In genomic region chr5:141654298-141654697, GRCh38 we compare ENCODE assay signal across 20 cellular contexts. TPM values are rescaled to one million over a fixed set of nuclear protein-coding genes. Genes with fewer than 3 reads are reported as not detected.
DNase-seq lines count a peak whose midpoint lies in the region; ATAC-seq and TF ChIP-seq lines count a peak whose summit lies in the region.
"Had no signal": no experiment of that assay in that cellular context is flagged by ENCODE, and none has a peak within 500 bp of the region (broad histone marks: within the 10 kb centered on the region; RNA-seq: fewer than 3 reads in every experiment).

No MANE protein-coding gene starts in this region.

- peaks cover 3% of the 10 kb centered on the region for H3K4me1 ChIP-seq in smooth muscle cell (ENCODE audit: low read depth)
- H3K4me1 ChIP-seq: right lobe of liver had no signal

- 39% methylated on average over 2 of the region's 2 CpGs for WGBS in smooth muscle cell (ENCODE audit: low lambda C conversion rate)

- ATAC-seq in HG03460 (IDR thresholded peaks at IDR 0.05; ENCODE audit: unreplicated experiment): no peak
- no peak for ATAC-seq in stimulated activated effector memory CD8-positive, alpha-beta T cell treated with anti-CD3 and anti-CD28 coated beads, Interleukin-12 subunit alpha, Interleukin-12 subunit beta, amount 100 ng/mL, for 72 hours
- no peak for ATAC-seq in GM18511 (IDR thresholded peaks at IDR 0.05; ENCODE audit: unreplicated experiment)
- ATAC-seq: GM12878; Panc1; right lobe of liver; stimulated activated memory B cell treated with anti-CD40 and anti-IgM and Interleukin-4, amounts not matched to agents 10 μg/mL and 1 μg/mL and 100 μg/mL, for 72 hours had no signal

- no peaks in the 10 kb centered on the region for H3K27me3 ChIP-seq in smooth muscle cell (ENCODE audit: low read depth)
- H3K27me3 ChIP-seq: right lobe of liver had no signal

- peaks cover 50% of the 10 kb centered on the region for H3K4me1 Mint-ChIP-seq in stimulated activated effector memory CD8-positive, alpha-beta T cell treated with anti-CD3 and anti-CD28 coated beads, Interleukin-12 subunit alpha, Interleukin-12 subunit beta, amount 100 ng/mL, for 72 hours

- H3K36me3 Mint-ChIP-seq in stimulated activated effector memory CD8-positive, alpha-beta T cell treated with anti-CD3 and anti-CD28 coated beads, Interleukin-12 subunit alpha, Interleukin-12 subunit beta, amount 100 ng/mL, for 72 hours: peaks cover 11% of the 10 kb centered on the region
- H3K36me3 Mint-ChIP-seq: stimulated activated memory B cell treated with anti-CD40 and anti-IgM and Interleukin-4, amounts not matched to agents 10 μg/mL and 1 μg/mL and 100 μg/mL, for 72 hours had no signal

- no peak for TF ChIP-seq CTCF in smooth muscle cell (IDR thresholded peaks at IDR 0.05; ENCODE audit: borderline replicate concordance, insufficient read depth, poor library complexity, severe bottlenecking)

- no peaks in the 10 kb centered on the region for H3K9me3 ChIP-seq in smooth muscle cell (replicated peaks; ENCODE audit: low read depth)
- H3K9me3 ChIP-seq: right lobe of liver had no signal

- DNase-seq in ELR (ENCODE audit: low read depth) (peak; percentile 90), SW 1271 (lab: John Stamatoyannopoulos, UW) (peak; percentile 15 to 33), fibroblast of peridontal ligament (ENCODE audit: extremely low read depth) (peak; percentile 76), smooth muscle cell (lab: John Stamatoyannopoulos, UW; ENCODE audit: unreplicated experiment) (no peak), epidermal melanocyte (ENCODE audit: insufficient read length, low spot score) (no peak)
- no peak for DNase-seq in stimulated activated effector memory CD8-positive, alpha-beta T cell treated with anti-CD3 and anti-CD28 coated beads, Interleukin-12 subunit alpha, Interleukin-12 subunit beta, amount 100 ng/mL, for 72 hours (ENCODE audit: low spot score in 2 of 2)
- DNase-seq: activated effector memory CD4-positive, alpha-beta T cell treated with Interleukin-2 at 50 U/mL for 16 hours; aorta; CD4-positive, alpha-beta memory T cell; DND-41; foreskin melanocyte; NCI-H2029; NCI-H748 treated with DMSO at 0.1 percent for 48 hours; right lobe of liver had no signal

- H3K4me3 ChIP-seq in smooth muscle cell: no peak overlapping the region
- H3K4me3 ChIP-seq: GM12878, right lobe of liver had no signal

- no peaks in the 10 kb centered on the region for H3F3A ChIP-seq in smooth muscle cell (ENCODE audit: low read depth)

- H3K79me2 ChIP-seq in smooth muscle cell (ENCODE audit: low read depth): no peaks in the 10 kb centered on the region

- no peak overlapping the region for H3K27ac Mint-ChIP-seq in stimulated activated effector memory CD8-positive, alpha-beta T cell treated with anti-CD3 and anti-CD28 coated beads, Interleukin-12 subunit alpha, Interleukin-12 subunit beta, amount 100 ng/mL, for 72 hours
- H3K27ac Mint-ChIP-seq: stimulated activated memory B cell treated with anti-CD40 and anti-IgM and Interleukin-4, amounts not matched to agents 10 μg/mL and 1 μg/mL and 100 μg/mL, for 72 hours had no signal

- H3K4me3 Mint-ChIP-seq in stimulated activated effector memory CD8-positive, alpha-beta T cell treated with anti-CD3 and anti-CD28 coated beads, Interleukin-12 subunit alpha, Interleukin-12 subunit beta, amount 100 ng/mL, for 72 hours: no peak overlapping the region
- H3K4me3 Mint-ChIP-seq: CD4-positive, alpha-beta memory T cell; stimulated activated memory B cell treated with anti-CD40 and anti-IgM and Interleukin-4, amounts not matched to agents 10 μg/mL and 1 μg/mL and 100 μg/mL, for 72 hours had no signal

- no peaks in the 10 kb centered on the region for H3K36me3 ChIP-seq in smooth muscle cell (ENCODE audit: low read depth)
- H3K36me3 ChIP-seq: right lobe of liver had no signal

- H4K20me1 ChIP-seq in smooth muscle cell (ENCODE audit: low read depth): no peaks in the 10 kb centered on the region

- no peak overlapping the region for H3K9ac ChIP-seq in smooth muscle cell (ENCODE audit: low read depth)

- H3K4me2 ChIP-seq in smooth muscle cell: peak overlapping the region; percentile 1

- peak overlapping the region; percentile 66 for H3K27ac ChIP-seq in smooth muscle cell (ENCODE audit: low read depth)
- H3K27ac ChIP-seq: right lobe of liver had no signal

- H3K9me3 Mint-ChIP-seq in stimulated activated effector memory CD8-positive, alpha-beta T cell treated with anti-CD3 and anti-CD28 coated beads, Interleukin-12 subunit alpha, Interleukin-12 subunit beta, amount 100 ng/mL, for 72 hours: no peaks in the 10 kb centered on the region
- H3K9me3 Mint-ChIP-seq: CD4-positive, alpha-beta memory T cell; neural crest cell had no signal

- no peak overlapping the region for H2AFZ ChIP-seq in smooth muscle cell (ENCODE audit: low read depth)

RNA-seq across cellular contexts. Expression of gene FCHSD1, which starts 3.1 kb away (rescaled TPM):
- total RNA-seq in smooth muscle cell: 15.6 and 16.4 TPM in 2 replicates
- 15.7 and 35.8 TPM in 2 replicates for polyA plus RNA-seq in smooth muscle cell

RNA-seq across cellular contexts. Expression of gene RELL2, which starts 17.5 kb away (rescaled TPM):
- 2.6 and 4.2 TPM in 2 replicates for total RNA-seq in smooth muscle cell
- polyA plus RNA-seq in smooth muscle cell: 7.4 and 8.7 TPM in 2 replicates

RNA-seq across cellular contexts. Expression of gene HDAC3, which starts 17.6 kb away (rescaled TPM):
- 47.4 and 50.2 TPM in 2 replicates for total RNA-seq in smooth muscle cell
- polyA plus RNA-seq in smooth muscle cell: 66.9 and 79.8 TPM in 2 replicates

RNA-seq across cellular contexts. Expression of gene ARAP3, which starts 27.7 kb away (rescaled TPM):
- total RNA-seq in smooth muscle cell: 4.7 and 9.4 TPM in 2 replicates
- polyA plus RNA-seq in smooth muscle cell: 11.1 and 12.9 TPM in 2 replicates

RNA-seq across cellular contexts. Expression of gene DIAPH1, which starts 35.5 kb away (rescaled TPM):
- total RNA-seq in smooth muscle cell: 25.2 and 26.7 TPM in 2 replicates
- polyA plus RNA-seq in smooth muscle cell: 15.4 and 34.7 TPM in 2 replicates

Comparison
In these comparisons a context has a peak if more than half of its experiments do, and no peak if none do; other contexts are left out.
1. DNase-seq: peak in ELR (single experiment), SW 1271 (2 of 2) and fibroblast of peridontal ligament (single experiment); none in smooth muscle cell (single experiment), stimulated activated effector memory CD8-positive, alpha-beta T cell treated with anti-CD3 and anti-CD28 coated beads, Interleukin-12 subunit alpha, Interleukin-12 subunit beta, amount 100 ng/mL, for 72 hours (0 of 2) and epidermal melanocyte (single experiment).